In genomic region chr1:59186656-59187055, GRCh38 we compare ENCODE assay signal across 15 cellular contexts.
DNase-seq lines count a peak whose midpoint lies in the region; ATAC-seq and TF ChIP-seq lines count a peak whose summit lies in the region.
"Had no signal": no experiment of that assay in that cellular context is flagged by ENCODE, and none has a peak within 500 bp of the region (broad histone marks: within the 10 kb centered on the region; RNA-seq: fewer than 3 reads in every experiment).

No MANE protein-coding gene starts in this region.

- 51% methylated on average over 3 of the region's 3 CpGs for WGBS in hepatocyte (ENCODE audit: low lambda C conversion rate, missing lambda C conversion rate)

- CTCF ChIA-PET in CD8-positive, alpha-beta memory T cell (lab: Charles Lee): no interaction called here

- no peak for TF ChIP-seq POLR2A in vagina (IDR thresholded peaks at IDR 0.05)

- H3K4me1 Mint-ChIP-seq in chondrocyte (ENCODE audit: low read depth): peaks cover 24% of the 10 kb centered on the region
- H3K4me1 Mint-ChIP-seq in CD8-positive, alpha-beta memory T cell: no peaks in the 10 kb centered on the region
- no peaks in the 10 kb centered on the region for H3K4me1 Mint-ChIP-seq in activated T-cell treated with anti-CD3 and anti-CD28 coated beads, Interleukin-2, amount 50 U/mL, for 4 hours (ENCODE audit: low read depth)

- H3K36me3 Mint-ChIP-seq in chondrocyte (ENCODE audit: low read depth): no peaks in the 10 kb centered on the region
- peaks cover 0 to 5% (median 0%) of the 10 kb centered on the region in 3 donors for H3K36me3 Mint-ChIP-seq in CD8-positive, alpha-beta memory T cell
- no peaks in the 10 kb centered on the region for H3K36me3 Mint-ChIP-seq in activated T-cell treated with anti-CD3 and anti-CD28 coated beads, Interleukin-2, amount 50 U/mL, for 4 hours (ENCODE audit: insufficient read depth)
- H3K36me3 Mint-ChIP-seq: natural killer cell treated with Interleukin-12 subunit alpha and Interleukin-12 subunit beta and Interleukin-15 and Interleukin-18, amount 100 ng/mL, for 72 hours had no signal

- no peaks in the 10 kb centered on the region for H3K79me2 ChIP-seq in hepatocyte

- H3K27me3 Mint-ChIP-seq in chondrocyte (ENCODE audit: low read depth): no peaks in the 10 kb centered on the region
- H3K27me3 Mint-ChIP-seq in CD8-positive, alpha-beta memory T cell: peaks cover 0 to 4% of the 10 kb centered on the region in 2 donors
- H3K27me3 Mint-ChIP-seq in activated T-cell treated with anti-CD3 and anti-CD28 coated beads, Interleukin-2, amount 50 U/mL, for 4 hours (ENCODE audit: low read depth): peaks cover 2% of the 10 kb centered on the region

- H3K27me3 ChIP-seq in hepatocyte (no peaks in the 10 kb centered on the region), vagina (no peaks in the 10 kb centered on the region)
- no peaks in the 10 kb centered on the region for H3K27me3 ChIP-seq in CD8-positive, alpha-beta memory T cell (ENCODE audit: insufficient read depth, low read length, poor library complexity, severe bottlenecking)

- POLR2A ChIA-PET in CD8-positive, alpha-beta memory T cell (lab: Charles Lee): no interaction called here

- H3K4me3 ChIP-seq in hepatocyte (no peak overlapping the region), vagina (no peak overlapping the region)
- H3K4me3 ChIP-seq in CD8-positive, alpha-beta memory T cell (ENCODE audit: low read length): no peak overlapping the region

- peaks cover 19% of the 10 kb centered on the region for H3K4me1 ChIP-seq in hepatocyte (ENCODE audit: insufficient read depth)
- H3K4me1 ChIP-seq in vagina: peaks cover 8% of the 10 kb centered on the region
- no peaks in the 10 kb centered on the region for H3K4me1 ChIP-seq in CD8-positive, alpha-beta memory T cell (ENCODE audit: insufficient read depth, low read length)

- H3K9me3 ChIP-seq in hepatocyte (ENCODE audit: low read depth) (no peaks in the 10 kb centered on the region), vagina (no peaks in the 10 kb centered on the region)
- H3K9me3 ChIP-seq in CD8-positive, alpha-beta memory T cell (ENCODE audit: low read length): no peaks in the 10 kb centered on the region

- H3K9me2 ChIP-seq in hepatocyte (replicated peaks; ENCODE audit: insufficient read depth): no peaks in the 10 kb centered on the region

- H3K9me3 Mint-ChIP-seq in chondrocyte (ENCODE audit: low read depth): peaks cover 13% of the 10 kb centered on the region
- H3K9me3 Mint-ChIP-seq in CD8-positive, alpha-beta memory T cell: no peaks in the 10 kb centered on the region
- no peaks in the 10 kb centered on the region for H3K9me3 Mint-ChIP-seq in activated T-cell treated with anti-CD3 and anti-CD28 coated beads, Interleukin-2, amount 50 U/mL, for 4 hours
- H3K9me3 Mint-ChIP-seq: natural killer cell treated with Interleukin-12 subunit alpha and Interleukin-12 subunit beta and Interleukin-15 and Interleukin-18, amount 100 ng/mL, for 72 hours had no signal

- H3K27ac ChIP-seq in hepatocyte (no peak overlapping the region), vagina (peak overlapping the region; percentile 13)
- H3K27ac ChIP-seq in CD8-positive, alpha-beta memory T cell (ENCODE audit: low read depth, low read length): no peak overlapping the region

- peak; percentile 66 for ATAC-seq in Right ventricle myocardium inferior
- ATAC-seq in activated T-cell treated with anti-CD3 and anti-CD28 coated beads, Interleukin-2, amount 50 U/mL, for 4 hours: no peak
- ATAC-seq: natural killer cell treated with Interleukin-12 subunit alpha and Interleukin-12 subunit beta and Interleukin-15 and Interleukin-18, amount 100 ng/mL, for 72 hours had no signal

- intact Hi-C loops in Right ventricle myocardium inferior (cut with DNase I): no loop called here
- intact Hi-C loops in cardiac septum (cut with DNase I): no loop called here
- intact Hi-C loops in vagina (cut with DNase I): no loop called here

- H3K36me3 ChIP-seq in hepatocyte (replicated peaks; ENCODE audit: insufficient read depth, low read depth): no peaks in the 10 kb centered on the region
- H3K36me3 ChIP-seq in vagina: no peaks in the 10 kb centered on the region
- no peaks in the 10 kb centered on the region for H3K36me3 ChIP-seq in CD8-positive, alpha-beta memory T cell (ENCODE audit: insufficient read depth, low read length)

- no peak overlapping the region for H3K4me2 ChIP-seq in hepatocyte

- H2AFZ ChIP-seq in hepatocyte: no peak overlapping the region

- TF ChIP-seq CTCF in chondrocyte (IDR thresholded peaks at IDR 0.05): peak; percentile 63
- TF ChIP-seq CTCF in hepatocyte (IDR thresholded peaks at IDR 0.05; ENCODE audit: poor library complexity): peak; percentile 11
- no peak for TF ChIP-seq CTCF in vagina (IDR thresholded peaks at IDR 0.05)

- H4K20me1 ChIP-seq in hepatocyte (ENCODE audit: insufficient read depth, poor library complexity, severe bottlenecking): no peaks in the 10 kb centered on the region

- DNase-seq in Right ventricle myocardium inferior (ENCODE audit: missing footprints): no peak
- no peak for DNase-seq in cardiac septum (ENCODE audit: low spot score)
- no peak for DNase-seq in chondrocyte (ENCODE audit: low spot score)
- peak; percentile 22 for DNase-seq in hepatocyte (ENCODE audit: low spot score)
- DNase-seq in vagina (ENCODE audit: extremely low spot score in 2 of 2): no peak
- DNase-seq in CD8-positive, alpha-beta memory T cell: no peak
- DNase-seq in NCI-H446 treated with DMSO at 0.1 percent for 48 hours (lab: John Stamatoyannopoulos, UW): no peak
- DNase-seq in activated T-cell treated with anti-CD3 and anti-CD28 coated beads, Interleukin-2, amount 50 U/mL, for 4 hours: no peak
- DNase-seq: 8988T; activated CD4-positive, alpha-beta T cell treated with anti-CD3 and anti-CD28 coated beads for 1 hour; amygdala; glutamatergic neuron; MM.1S; NCI-H345 had no signal

- no peak overlapping the region for H3K4me3 Mint-ChIP-seq in chondrocyte (ENCODE audit: unreplicated experiment)
- H3K4me3 Mint-ChIP-seq in CD8-positive, alpha-beta memory T cell: no peak overlapping the region
- no peak overlapping the region for H3K4me3 Mint-ChIP-seq in activated T-cell treated with anti-CD3 and anti-CD28 coated beads, Interleukin-2, amount 50 U/mL, for 4 hours
- H3K4me3 Mint-ChIP-seq: natural killer cell treated with Interleukin-12 subunit alpha and Interleukin-12 subunit beta and Interleukin-15 and Interleukin-18, amount 100 ng/mL, for 72 hours had no signal

- H3K27ac Mint-ChIP-seq in chondrocyte (ENCODE audit: unreplicated experiment): no peak overlapping the region
- peak overlapping the region in 1 of 8 donors; percentile 9 for H3K27ac Mint-ChIP-seq in CD8-positive, alpha-beta memory T cell

Comparison
In these comparisons a context has a peak if more than half of its experiments do, and no peak if none do; other contexts are left out.
1. CTCF ChIP-seq: peak in chondrocyte (single experiment) and hepatocyte (single experiment); none in vagina (0 of 3).